In genomic region chr7:23742051-23742450, GRCh38 we compare ENCODE assay signal across 19 cellular contexts. TPM values are rescaled to one million over a fixed set of nuclear protein-coding genes. Genes with fewer than 3 reads are reported as not detected.
"Had no signal": no experiment of that assay in that cellular context is flagged by ENCODE, and none has a peak within 500 bp of the region (broad histone marks: within the 10 kb centered on the region; RNA-seq: fewer than 3 reads in every experiment).

No MANE protein-coding gene starts in this region.

- DNase-seq: cortex of kidney; dorsolateral prefrontal cortex; effector CD8-positive, alpha-beta T cell; esophagus squamous epithelium; foreskin fibroblast; immature natural killer cell; kidney; natural killer cell; ovary; right cardiac atrium; stimulated activated CD4-positive, alpha-beta T cell treated with anti-CD3 and anti-CD28 coated beads, Interleukin-2, amount 100 ng/mL, for 48 hours; stimulated activated naive CD8-positive, alpha-beta T cell treated with anti-CD3 and anti-CD28 coated beads, Interleukin-15, Interleukin-2, amounts not matched to agents 100 U/mL and 50 U/mL, for 24 hours; thyroid gland had no signal

- H3K4me3 ChIP-seq: dorsolateral prefrontal cortex, esophagus squamous epithelium, ovary, smooth muscle cell, suprapubic skin, thyroid gland had no signal

- H3K4me1 Mint-ChIP-seq: immature natural killer cell, natural killer cell, neural crest cell had no signal

- H3K4me1 ChIP-seq: esophagus squamous epithelium, suprapubic skin, thyroid gland had no signal

- H3K9me3 ChIP-seq: ovary, thyroid gland had no signal

- H3K27me3 ChIP-seq: dorsolateral prefrontal cortex, esophagus squamous epithelium, ovary, suprapubic skin, thyroid gland had no signal

- H3K27ac Mint-ChIP-seq: immature natural killer cell, natural killer cell, type B pancreatic cell had no signal

- H3K4me2 ChIP-seq: smooth muscle cell had no signal

- H3K27ac ChIP-seq: dorsolateral prefrontal cortex, epithelial cell of prostate, esophagus squamous epithelium, ovary, suprapubic skin, thyroid gland had no signal

- H3K36me3 Mint-ChIP-seq: type B pancreatic cell had no signal

- H3K4me3 Mint-ChIP-seq: immature natural killer cell, natural killer cell, neural crest cell, type B pancreatic cell had no signal

- ATAC-seq: natural killer cell; right cardiac atrium; stimulated activated naive CD8-positive, alpha-beta T cell treated with anti-CD3 and anti-CD28 coated beads, Interleukin-15, Interleukin-2, amounts not matched to agents 100 U/mL and 50 U/mL, for 24 hours had no signal

- H3K36me3 ChIP-seq: esophagus squamous epithelium, ovary, suprapubic skin, thyroid gland had no signal

RNA-seq across cellular contexts. Expression of gene STK31, which starts 32.0 kb away (rescaled TPM):
- total RNA-seq: myocyte, smooth muscle cell had no signal
- polyA plus RNA-seq: immature natural killer cell, smooth muscle cell had no signal
